Comparison of ENCODE assay signal across 11 cellular contexts in the genomic region with DNA sequence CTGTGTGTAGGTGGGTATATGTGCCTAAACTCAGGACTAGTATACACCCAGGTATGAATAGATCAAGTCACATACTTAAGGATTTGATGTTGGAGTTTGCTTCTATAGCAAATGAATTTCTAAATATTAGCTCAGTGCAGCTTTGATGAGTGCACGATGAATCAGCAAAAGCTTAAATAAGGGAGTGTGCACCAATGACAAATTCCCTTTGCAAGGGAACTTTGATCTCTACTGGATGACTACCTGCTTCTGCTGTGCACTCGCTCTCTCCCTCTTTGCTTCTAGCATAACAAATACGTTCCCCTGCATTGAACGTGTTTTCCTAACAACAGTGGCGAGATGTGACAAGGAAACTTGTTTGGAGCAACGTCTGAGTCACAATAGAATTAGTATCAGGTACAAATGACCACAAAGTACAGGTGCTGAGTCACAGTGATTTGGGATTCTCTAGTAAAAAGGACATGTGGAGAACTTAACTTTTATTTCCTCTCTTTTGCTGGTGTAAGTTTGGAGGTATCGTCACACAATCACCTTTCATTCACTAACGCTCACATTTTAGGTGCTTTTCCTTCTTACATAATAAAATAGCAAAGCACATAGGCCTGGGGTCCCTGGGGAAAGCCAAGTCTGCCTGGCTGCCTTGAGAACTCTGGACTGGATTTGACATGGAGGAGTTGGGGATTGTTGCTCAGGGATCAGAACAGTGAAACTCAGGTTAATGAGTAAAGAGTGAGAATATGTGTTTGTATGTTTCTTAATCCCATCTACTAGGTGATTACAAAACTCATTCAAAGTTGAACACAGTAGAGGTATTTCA. TPM values are rescaled to one million over a fixed set of nuclear protein-coding genes. Genes with fewer than 3 reads are reported as not detected.
A peak's percentile ranks its signal among the peaks of the same experiment; 100 is the strongest.
DNase-seq lines count a peak whose midpoint lies in the region; ATAC-seq and TF ChIP-seq lines count a peak whose summit lies in the region.
"Had no signal": no experiment of that assay in that cellular context is flagged by ENCODE, and none has a peak within 500 bp of the region (broad histone marks: within the 10 kb centered on the region; RNA-seq: fewer than 3 reads in every experiment).

No MANE protein-coding gene starts in this region.

- peak; percentile 39 for ATAC-seq in activated CD8-positive, alpha-beta T cell treated with anti-CD3 and anti-CD28 coated beads for 36 hours
- ATAC-seq in activated CD8-positive, alpha-beta T cell treated with anti-CD3 and anti-CD28 coated beads, Interleukin-2, amount 10 ng/mL, durations not matched to agents 7 days and 5 days: no peak
- ATAC-seq in foreskin keratinocyte (peak; percentile 95), left ventricle myocardium superior (no peak), HG03135 (IDR thresholded peaks at IDR 0.05; ENCODE audit: unreplicated experiment) (no peak)

- no peak overlapping the region for H3K27ac Mint-ChIP-seq in activated CD8-positive, alpha-beta T cell treated with anti-CD3 and anti-CD28 coated beads for 36 hours
- no peak overlapping the region for H3K27ac Mint-ChIP-seq in activated CD8-positive, alpha-beta T cell treated with anti-CD3 and anti-CD28 coated beads, Interleukin-2, amount 10 ng/mL, durations not matched to agents 7 days and 5 days

- intact Hi-C loops in activated CD8-positive, alpha-beta T cell treated with anti-CD3 and anti-CD28 coated beads for 36 hours (cut with micrococcal nuclease): no loop called here
- intact Hi-C loops in thyroid gland (cut with DNase I): no loop called here
- intact Hi-C loops in left ventricle myocardium superior (cut with micrococcal nuclease): no loop called here

- POLR2A ChIA-PET in activated CD8-positive, alpha-beta T cell treated with anti-CD3 and anti-CD28 coated beads for 36 hours (lab: Charles Lee): no interaction called here
- POLR2A ChIA-PET in activated CD8-positive, alpha-beta T cell treated with anti-CD3 and anti-CD28 coated beads, Interleukin-2, amount 10 ng/mL, durations not matched to agents 7 days and 5 days (lab: Charles Lee): no interaction called here

- peaks cover 2% of the 10 kb centered on the region for H3K27me3 Mint-ChIP-seq in activated CD8-positive, alpha-beta T cell treated with anti-CD3 and anti-CD28 coated beads for 36 hours
- peaks cover 10% of the 10 kb centered on the region for H3K27me3 Mint-ChIP-seq in activated CD8-positive, alpha-beta T cell treated with anti-CD3 and anti-CD28 coated beads, Interleukin-2, amount 10 ng/mL, durations not matched to agents 7 days and 5 days (ENCODE audit: low read depth)

- no peaks in the 10 kb centered on the region for H3K9me3 Mint-ChIP-seq in activated CD8-positive, alpha-beta T cell treated with anti-CD3 and anti-CD28 coated beads for 36 hours
- no peaks in the 10 kb centered on the region for H3K9me3 Mint-ChIP-seq in activated CD8-positive, alpha-beta T cell treated with anti-CD3 and anti-CD28 coated beads, Interleukin-2, amount 10 ng/mL, durations not matched to agents 7 days and 5 days (ENCODE audit: insufficient read depth)

- H3K4me1 Mint-ChIP-seq in activated CD8-positive, alpha-beta T cell treated with anti-CD3 and anti-CD28 coated beads for 36 hours (ENCODE audit: low read depth): peaks cover 8% of the 10 kb centered on the region
- peaks cover 2% of the 10 kb centered on the region for H3K4me1 Mint-ChIP-seq in activated CD8-positive, alpha-beta T cell treated with anti-CD3 and anti-CD28 coated beads, Interleukin-2, amount 10 ng/mL, durations not matched to agents 7 days and 5 days (ENCODE audit: low read depth)

- H3K27ac ChIP-seq in foreskin keratinocyte (peak overlapping the region; percentile 96), thyroid gland (peak overlapping the region; percentile 68 to 91 (median 71))
- H3K27ac ChIP-seq: ovary had no signal

- H3K4me3 Mint-ChIP-seq in activated CD8-positive, alpha-beta T cell treated with anti-CD3 and anti-CD28 coated beads for 36 hours: no peak overlapping the region
- no peak overlapping the region for H3K4me3 Mint-ChIP-seq in activated CD8-positive, alpha-beta T cell treated with anti-CD3 and anti-CD28 coated beads, Interleukin-2, amount 10 ng/mL, durations not matched to agents 7 days and 5 days

- H3K9me3 ChIP-seq in thyroid gland: no peaks in the 10 kb centered on the region
- H3K9me3 ChIP-seq: ovary had no signal

- peak in 1 of 2 donors; percentile 31 for TF ChIP-seq POLR2A in thyroid gland (IDR thresholded peaks at IDR 0.05)

- H3K27me3 ChIP-seq in foreskin keratinocyte (no peaks in the 10 kb centered on the region), thyroid gland (no peaks in the 10 kb centered on the region)
- H3K27me3 ChIP-seq: ovary had no signal

- DNase-seq in activated CD8-positive, alpha-beta T cell treated with anti-CD3 and anti-CD28 coated beads for 36 hours: no peak
- DNase-seq in activated CD8-positive, alpha-beta T cell treated with anti-CD3 and anti-CD28 coated beads, Interleukin-2, amount 10 ng/mL, durations not matched to agents 7 days and 5 days: no peak
- DNase-seq in SHP77 (lab: John Stamatoyannopoulos, UW): peak; percentile 52 to 61
- peak; percentile 97 to 98 for DNase-seq in foreskin keratinocyte
- peak; percentile 61 to 65 for DNase-seq in thyroid gland
- no peak for DNase-seq in activated CD8-positive, alpha-beta memory T cell treated with anti-CD3 and anti-CD28 coated beads, Interleukin-2, amount 50 U/mL, for 48 hours
- DNase-seq in left ventricle myocardium superior: no peak
- DNase-seq: activated CD8-positive, alpha-beta memory T cell treated with anti-CD3 and anti-CD28 coated beads for 24 hours; AML-193; ovary had no signal

- H3K36me3 ChIP-seq in thyroid gland: no peaks in the 10 kb centered on the region
- H3K36me3 ChIP-seq: ovary had no signal

- 50 to 55% methylated on average over 8 of the region's 8 CpGs for WGBS in thyroid gland, 2 donors

- no peaks in the 10 kb centered on the region for H3K36me3 Mint-ChIP-seq in activated CD8-positive, alpha-beta T cell treated with anti-CD3 and anti-CD28 coated beads for 36 hours (ENCODE audit: low read depth)
- H3K36me3 Mint-ChIP-seq in activated CD8-positive, alpha-beta T cell treated with anti-CD3 and anti-CD28 coated beads, Interleukin-2, amount 10 ng/mL, durations not matched to agents 7 days and 5 days (ENCODE audit: low read depth): no peaks in the 10 kb centered on the region

- H3K4me1 ChIP-seq in foreskin keratinocyte (peaks cover 34% of the 10 kb centered on the region), thyroid gland (peaks cover 14 to 29% of the 10 kb centered on the region in 2 donors)

- H3K4me3 ChIP-seq in thyroid gland (replicated peaks in 1 of 3): no peak overlapping the region
- H3K4me3 ChIP-seq: ovary had no signal

- CTCF ChIA-PET in activated CD8-positive, alpha-beta T cell treated with anti-CD3 and anti-CD28 coated beads for 36 hours (lab: Charles Lee): no interaction called here
- CTCF ChIA-PET in activated CD8-positive, alpha-beta T cell treated with anti-CD3 and anti-CD28 coated beads, Interleukin-2, amount 10 ng/mL, durations not matched to agents 7 days and 5 days (lab: Charles Lee): no interaction called here

- no peak for TF ChIP-seq CTCF in activated CD8-positive, alpha-beta T cell treated with anti-CD3 and anti-CD28 coated beads for 36 hours (IDR thresholded peaks at IDR 0.05)
- TF ChIP-seq CTCF in foreskin keratinocyte (conservative IDR thresholded peaks at IDR 0.05) (no peak), thyroid gland (IDR thresholded peaks at IDR 0.05) (no peak)

RNA-seq across cellular contexts. Expression of gene KLHL31, which starts 49.7 kb away (rescaled TPM):
- under 1 TPM; 0.16 to 0.22 TPM for total RNA-seq in activated CD8-positive, alpha-beta T cell treated with anti-CD3 and anti-CD28 coated beads for 36 hours
- under 1 TPM; 0.13 to 0.16 TPM for total RNA-seq in activated CD8-positive, alpha-beta T cell treated with anti-CD3 and anti-CD28 coated beads, Interleukin-2, amount 10 ng/mL, durations not matched to agents 7 days and 5 days
- total RNA-seq in foreskin keratinocyte (0.10 and 0.18 TPM in 2 replicates), thyroid gland (1 to 10 TPM in 2 of 4 donors, under 1 TPM in 2; 0.54 to 1.6 (median 1.0) TPM), left ventricle myocardium superior (328 TPM)
- polyA plus RNA-seq in foreskin keratinocyte: 0.03 and 0.04 TPM in 2 replicates

Comparison
In these comparisons a context has a peak if more than half of its experiments do, and no peak if none do; other contexts are left out.
1. ATAC-seq: peak in activated CD8-positive, alpha-beta T cell treated with anti-CD3 and anti-CD28 coated beads for 36 hours (single experiment) and foreskin keratinocyte (single experiment); none in activated CD8-positive, alpha-beta T cell treated with anti-CD3 and anti-CD28 coated beads, Interleukin-2, amount 10 ng/mL, durations not matched to agents 7 days and 5 days (single experiment), left ventricle myocardium superior (single experiment) and HG03135 (single experiment).
2. DNase-seq: peak in SHP77 (2 of 2), foreskin keratinocyte (2 of 2) and thyroid gland (2 of 2); none in activated CD8-positive, alpha-beta T cell treated with anti-CD3 and anti-CD28 coated beads for 36 hours (single experiment), activated CD8-positive, alpha-beta T cell treated with anti-CD3 and anti-CD28 coated beads, Interleukin-2, amount 10 ng/mL, durations not matched to agents 7 days and 5 days (single experiment), activated CD8-positive, alpha-beta memory T cell treated with anti-CD3 and anti-CD28 coated beads, Interleukin-2, amount 50 U/mL, for 48 hours (single experiment) and left ventricle myocardium superior (single experiment).
3. RNA of gene KLHL31, which starts 49.7 kb away (total RNA-seq): 328 TPM in left ventricle myocardium superior (single experiment); 0.54 to 1.6 TPM in thyroid gland, 0.16 to 0.22 TPM in activated CD8-positive, alpha-beta T cell treated with anti-CD3 and anti-CD28 coated beads for 36 hours, 0.10 to 0.18 TPM in foreskin keratinocyte and 0.13 to 0.16 TPM in activated CD8-positive, alpha-beta T cell treated with anti-CD3 and anti-CD28 coated beads, Interleukin-2, amount 10 ng/mL, durations not matched to agents 7 days and 5 days; every median in the first group is over 100 times any median in the second.